ENCODE assay signal across 8 cellular contexts in genomic region chr10:102120142-102120986, GRCh38. TPM values are rescaled to one million over a fixed set of nuclear protein-coding genes. Genes with fewer than 3 reads are reported as not detected.
DNase-seq lines count a peak whose midpoint lies in the region; ATAC-seq, FAIRE-seq and TF ChIP-seq lines count a peak whose summit lies in the region.

Gene LDB1 (minus strand): TSS chr10:102120368. CDS start chr10:102120110, 258 bp downstream.

- ATAC-seq in GM19463 (IDR thresholded peaks at IDR 0.05; ENCODE audit: unreplicated experiment) = peak; percentile 68

- intact Hi-C loops in esophagus squamous epithelium (cut with DNase I) = no loop called here

- H3K4me3 ChIP-seq in esophagus squamous epithelium (peak within 1 kb of the TSS; percentile 69 to 92 (median 88)), muscle layer of duodenum (ENCODE audit: low read depth in 1 of 2, low read length in 2 of 2) (peak within 1 kb of the TSS; percentile 83 to 88)

- H3K27me3 ChIP-seq in esophagus squamous epithelium = no peaks in the 10 kb centered on the region
- no peaks in the 10 kb centered on the region for H3K27me3 ChIP-seq in muscle layer of duodenum (ENCODE audit: low read depth, low read length)

- no peaks in the 10 kb centered on the region for H3K9me3 ChIP-seq in esophagus squamous epithelium
- H3K9me3 ChIP-seq in muscle layer of duodenum (ENCODE audit: control insufficient read depth in 1 of 2, low read length in 2 of 2) = no peaks in the 10 kb centered on the region

- FAIRE-seq in HTR-8/SVneo (lab: Jason Lieb, UNC) = peak; percentile 85
- no peak for FAIRE-seq in RCC 7860 (lab: Jason Lieb, UNC)

- peak in 3 of 4 donors; percentile 78 to 95 (median 94) for TF ChIP-seq POLR2A in esophagus squamous epithelium (IDR thresholded peaks at IDR 0.05)

- peak in 3 of 6 experiments; percentile 22 to 38 (median 24) for TF ChIP-seq CTCF in esophagus squamous epithelium (IDR thresholded peaks at IDR 0.05)

- WGBS in esophagus squamous epithelium, 2 donors = 0 to 1% methylated on average over 17 to 54 of the region's 104 CpGs

- H3K36me3 ChIP-seq in esophagus squamous epithelium (no peaks in the 10 kb centered on the region), muscle layer of duodenum (ENCODE audit: control insufficient read depth in 1 of 2, insufficient read depth in 2 of 2, low read length in 2 of 2) (peaks cover 0 to 3% of the 10 kb centered on the region in 2 donors)

- H3K4me1 ChIP-seq in esophagus squamous epithelium = peaks cover 38 to 64% (median 47%) of the 10 kb centered on the region in 3 donors
- H3K4me1 ChIP-seq in muscle layer of duodenum (ENCODE audit: control insufficient read depth in 1 of 2, insufficient read depth in 2 of 2, low read length in 2 of 2) = peaks cover 30 to 37% of the 10 kb centered on the region in 2 donors

- peak; percentile 78 for DNase-seq in COLO668 (lab: John Stamatoyannopoulos, UW; ENCODE audit: unreplicated experiment)
- DNase-seq in HTR-8/SVneo (ENCODE audit: insufficient read length, low spot score) = peak; percentile 75
- DNase-seq in RCC 7860 (ENCODE audit: low spot score) = peak; percentile 58
- DNase-seq in activated T-helper 1 cell treated with anti-CD3 and anti-CD28 coated beads, Interleukin-2, amount 50 U/mL, for 16 hours (ENCODE audit: low read depth in 1 of 2, low spot score in 1 of 2) = peak; percentile 42 to 45
- no peak for DNase-seq in esophagus squamous epithelium (lab: John Stamatoyannopoulos, UW)
- DNase-seq in stimulated activated naive CD4-positive, alpha-beta T cell treated with Interleukin-2 at 50 U/mL for 16 hours (lab: John Stamatoyannopoulos, UW) = peak; percentile 72

- H3K27ac ChIP-seq in esophagus squamous epithelium (peak within 1 kb of the TSS; percentile 96 to 100 (median 98)), muscle layer of duodenum (ENCODE audit: low read length) (peak within 1 kb of the TSS; percentile 85)

RNA-seq across cellular contexts. Expression of gene LDB1, which starts in this region (rescaled TPM):
- total RNA-seq in esophagus squamous epithelium = 10 to 100 TPM; 26.2 to 54.0 (median 27.3) TPM
